Comparison of ENCODE assay signal across 8 cellular contexts in the genomic region with DNA sequence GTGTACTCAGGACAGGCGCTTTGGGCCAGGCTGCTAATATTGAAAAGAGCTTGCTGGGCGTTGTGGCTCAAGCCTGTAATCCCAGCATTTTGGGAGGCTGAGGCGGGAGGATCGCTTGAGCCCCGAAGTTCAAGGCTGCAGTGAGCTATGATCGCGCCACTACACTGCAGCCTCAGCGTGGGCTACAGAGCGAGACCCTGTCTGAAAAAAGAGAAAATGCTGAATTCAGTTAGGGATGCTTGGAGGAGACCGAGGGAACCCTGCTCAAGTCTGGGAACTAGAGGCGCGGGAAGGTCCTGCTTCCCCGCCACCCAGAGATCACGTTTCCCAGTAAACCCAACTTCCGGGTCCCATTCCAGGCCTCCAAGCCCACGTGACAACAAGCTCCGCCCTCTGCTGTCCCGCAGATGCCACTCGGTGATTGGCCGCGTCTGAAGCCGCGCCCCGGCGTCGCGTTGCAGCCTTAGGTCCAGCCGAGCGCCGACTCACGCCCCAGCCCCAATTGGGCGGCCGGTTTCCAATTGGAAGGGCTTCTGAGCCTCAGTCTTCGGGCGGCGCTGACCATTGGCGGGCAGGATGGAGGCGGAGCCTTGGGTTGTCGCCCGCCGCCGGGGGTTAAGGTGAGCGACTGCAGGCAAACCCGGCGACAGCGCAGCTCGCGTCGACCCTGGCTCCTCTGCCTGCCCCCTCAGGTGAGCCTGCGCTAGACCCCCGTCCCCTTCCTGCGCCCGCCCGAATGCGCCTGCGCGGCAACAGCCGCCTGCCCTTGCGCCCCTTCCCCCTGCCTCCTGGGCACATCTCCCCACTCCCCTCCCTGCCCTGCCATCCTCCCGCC. TPM values are rescaled to one million over a fixed set of nuclear protein-coding genes. Genes with fewer than 3 reads are reported as not detected.
DNase-seq lines count a peak whose midpoint lies in the region; ATAC-seq and TF ChIP-seq lines count a peak whose summit lies in the region.

Gene PHKG2, plus strand, starts transcription at position 627 of the 835 bp plus-strand sequence. CDS start 396 bp downstream, outside the sequence.

- H3K4me3 Mint-ChIP-seq in activated naive CD8-positive, alpha-beta T cell treated with anti-CD3 and anti-CD28 coated beads, Interleukin-2, amount 50 U/mL, for 24 hours: peak within 1 kb of the TSS; percentile 85

- DNase-seq in GM12865 (ENCODE audit: low read depth) (peak; percentile 99), NCI-H1417 treated with DMSO at 0.1 percent for 48 hours (lab: John Stamatoyannopoulos, UW) (peak; percentile 88), SW480 (ENCODE audit: low spot score) (peak; percentile 98), Right ventricle myocardium inferior (ENCODE audit: missing footprints) (peak; percentile 100), ovary (peak; percentile 98 to 99 (median 99)), thyroid gland (peak; percentile 100)
- DNase-seq in activated naive CD8-positive, alpha-beta T cell treated with anti-CD3 and anti-CD28 coated beads, Interleukin-2, amount 50 U/mL, for 24 hours: peak; percentile 97

- H3K36me3 Mint-ChIP-seq in activated naive CD8-positive, alpha-beta T cell treated with anti-CD3 and anti-CD28 coated beads, Interleukin-2, amount 50 U/mL, for 24 hours (ENCODE audit: low read depth): peaks cover 18% of the 10 kb centered on the region

- peak within 1 kb of the TSS; percentile 88 for H3K27ac Mint-ChIP-seq in activated naive CD8-positive, alpha-beta T cell treated with anti-CD3 and anti-CD28 coated beads, Interleukin-2, amount 50 U/mL, for 24 hours

- TF ChIP-seq EP300 in ovary (IDR thresholded peaks at IDR 0.05): no peak

- H3K4me1 ChIP-seq in ovary (ENCODE audit: insufficient read depth): no peaks in the 10 kb centered on the region
- peaks cover 3 to 4% of the 10 kb centered on the region in 2 donors for H3K4me1 ChIP-seq in thyroid gland

- ATAC-seq in HG02763 (IDR thresholded peaks at IDR 0.05; ENCODE audit: unreplicated experiment) (peak; percentile 97), Right ventricle myocardium inferior (peak; percentile 97)
- peak; percentile 99 for ATAC-seq in activated naive CD8-positive, alpha-beta T cell treated with anti-CD3 and anti-CD28 coated beads, Interleukin-2, amount 50 U/mL, for 24 hours

- H3K9me3 ChIP-seq in ovary: no peaks in the 10 kb centered on the region
- H3K9me3 ChIP-seq in thyroid gland: no peaks in the 10 kb centered on the region

- no peaks in the 10 kb centered on the region for H3K9me3 Mint-ChIP-seq in activated naive CD8-positive, alpha-beta T cell treated with anti-CD3 and anti-CD28 coated beads, Interleukin-2, amount 50 U/mL, for 24 hours

- H3K4me1 Mint-ChIP-seq in activated naive CD8-positive, alpha-beta T cell treated with anti-CD3 and anti-CD28 coated beads, Interleukin-2, amount 50 U/mL, for 24 hours: peaks cover 22% of the 10 kb centered on the region

- TF ChIP-seq POLR2A in ovary (IDR thresholded peaks at IDR 0.05) (peak; percentile 41), thyroid gland (IDR thresholded peaks at IDR 0.05) (peak in 1 of 2 donors; percentile 76)

- peak within 1 kb of the TSS in 1 of 2 donors; percentile 73 for H3K27ac ChIP-seq in ovary
- peak within 1 kb of the TSS; percentile 9 to 65 (median 51) for H3K27ac ChIP-seq in thyroid gland

- intact Hi-C loops in Right ventricle myocardium inferior (cut with DNase I): no loop called here
- intact Hi-C loops in ovary (cut with DNase I): no loop called here
- intact Hi-C loops in thyroid gland (cut with DNase I): no loop called here

- H3K27me3 ChIP-seq in ovary (no peaks in the 10 kb centered on the region), thyroid gland (no peaks in the 10 kb centered on the region)

- TF ChIP-seq CTCF in GM12865 (IDR thresholded peaks at IDR 0.05; ENCODE audit: insufficient read depth, low read depth, low read length, missing control alignments) (no peak), ovary (IDR thresholded peaks at IDR 0.05) (no peak), thyroid gland (IDR thresholded peaks at IDR 0.05) (no peak)

- no peaks in the 10 kb centered on the region for H3K27me3 Mint-ChIP-seq in activated naive CD8-positive, alpha-beta T cell treated with anti-CD3 and anti-CD28 coated beads, Interleukin-2, amount 50 U/mL, for 24 hours

- no peaks in the 10 kb centered on the region for H3K36me3 ChIP-seq in ovary
- H3K36me3 ChIP-seq in thyroid gland: peaks cover 12 to 15% of the 10 kb centered on the region in 2 donors

- 1% methylated on average over 60 of the region's 60 CpGs for whole genome bisulfite sequencing in ovary, 3 donors
- 5 to 7% methylated on average over 27 to 43 of the region's 60 CpGs for WGBS in thyroid gland, 2 donors

- H3K4me3 ChIP-seq in GM12865 (ENCODE audit: low read depth, low read length) (peak within 1 kb of the TSS; percentile 87), ovary (peak within 1 kb of the TSS; percentile 91), thyroid gland (replicated peaks in 1 of 3) (peak within 1 kb of the TSS; percentile 33 to 93 (median 58))

RNA-seq across cellular contexts. Expression of gene PHKG2, which starts in this region (rescaled TPM):
- total RNA-seq in Right ventricle myocardium inferior: 12.6 TPM
- 10 to 100 TPM; 14.2 to 41.6 (median 21.0) TPM for total RNA-seq in ovary
- 10 to 100 TPM; 13.1 to 20.6 TPM for polyA plus RNA-seq in ovary
- total RNA-seq in thyroid gland: 10 to 100 TPM; 28.1 to 52.8 (median 42.3) TPM
